In the genomic region with DNA sequence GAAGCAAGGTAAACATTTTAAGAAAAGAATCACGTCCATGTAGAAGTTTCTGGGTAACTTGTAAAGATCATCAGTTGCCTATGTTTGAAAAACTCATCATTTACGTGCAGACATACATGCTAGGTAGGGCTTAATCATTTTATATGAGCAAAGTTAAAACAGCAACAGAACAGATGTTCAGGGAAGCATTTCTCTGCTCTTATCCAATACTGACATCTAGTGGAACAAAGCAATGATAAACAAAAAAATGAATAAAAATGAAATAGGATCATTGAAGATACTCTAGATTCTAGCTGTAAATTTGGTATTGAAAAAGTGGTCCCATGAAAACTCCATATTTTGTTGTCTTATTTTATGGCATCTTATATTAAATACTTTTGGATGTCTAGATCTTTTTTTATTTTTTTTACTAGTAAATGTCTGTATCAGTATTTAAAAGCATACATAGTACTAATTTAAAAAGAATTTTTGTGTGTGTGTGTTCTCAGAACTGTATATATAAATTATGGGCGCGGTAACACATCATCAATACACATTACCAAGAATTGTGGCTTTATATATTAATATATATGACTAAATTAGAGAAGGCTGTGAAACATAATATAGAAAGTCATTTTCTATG, we compare ENCODE assay signal across 8 cellular contexts.
DNase-seq lines count a peak whose midpoint lies in the region; TF ChIP-seq lines count a peak whose summit lies in the region.

No MANE protein-coding gene starts in this region.

- H3K27me3 ChIP-seq in dorsolateral prefrontal cortex (no peaks in the 10 kb centered on the region), parathyroid adenoma (ENCODE audit: control insufficient read depth, insufficient read depth, low read length) (no peaks in the 10 kb centered on the region)

- TF ChIP-seq CTCF in dorsolateral prefrontal cortex (IDR thresholded peaks at IDR 0.05 in 54 of 56, conservative IDR thresholded peaks at IDR 0.05 in 2 of 56; ENCODE audit: low read depth in 1 of 56, partially characterized antibody in 56 of 56) (peak; percentile 19 to 88 (median 70)), parathyroid adenoma (IDR thresholded peaks at IDR 0.05) (peak; percentile 14)

- POLR2A ChIA-PET in HEK293T (lab: Yijun Ruan, JAX), result no interaction called here

- no peaks in the 10 kb centered on the region for H3K36me3 Mint-ChIP-seq in T-helper 2 cell treated with Interferon-gamma antibody and Interleukin-4, amounts not matched to agents 5 μg/mL and 100 μg/mL, for 36 hours (ENCODE audit: low read depth)

- H3K9me3 ChIP-seq in parathyroid adenoma (ENCODE audit: control insufficient read depth, low read length), result no peaks in the 10 kb centered on the region

- H3K27ac ChIP-seq in dorsolateral prefrontal cortex (no peak overlapping the region), parathyroid adenoma (no peak overlapping the region)

- no peak overlapping the region for H2AFZ ChIP-seq in parathyroid adenoma

- DNase-seq in COLO829 (ENCODE audit: low spot score) (peak; percentile 22), HEK293T (ENCODE audit: extremely low spot score) (peak; percentile 20), NCI-H748 (lab: John Stamatoyannopoulos, UW; ENCODE audit: unreplicated experiment) (peak; percentile 68), dorsolateral prefrontal cortex (no peak), NCI-H226 (no peak), posterior vena cava (ENCODE audit: low spot score) (no peak)
- DNase-seq in T-helper 2 cell treated with Interferon-gamma antibody and Interleukin-4, amounts not matched to agents 5 μg/mL and 100 μg/mL, for 36 hours (ENCODE audit: low spot score), result no peak

- no peak overlapping the region for H3K27ac Mint-ChIP-seq in T-helper 2 cell treated with Interferon-gamma antibody and Interleukin-4, amounts not matched to agents 5 μg/mL and 100 μg/mL, for 36 hours

- H3K36me3 ChIP-seq in parathyroid adenoma (ENCODE audit: control insufficient read depth, insufficient read depth, low read length), result no peaks in the 10 kb centered on the region

- no peaks in the 10 kb centered on the region for H3K27me3 Mint-ChIP-seq in T-helper 2 cell treated with Interferon-gamma antibody and Interleukin-4, amounts not matched to agents 5 μg/mL and 100 μg/mL, for 36 hours (ENCODE audit: low read depth)

- H3K4me3 ChIP-seq in dorsolateral prefrontal cortex, result no peak overlapping the region
- no peak overlapping the region for H3K4me3 ChIP-seq in parathyroid adenoma (ENCODE audit: low read depth, low read length)

- no peaks in the 10 kb centered on the region for H3K9me3 Mint-ChIP-seq in T-helper 2 cell treated with Interferon-gamma antibody and Interleukin-4, amounts not matched to agents 5 μg/mL and 100 μg/mL, for 36 hours

- H3K4me3 Mint-ChIP-seq in T-helper 2 cell treated with Interferon-gamma antibody and Interleukin-4, amounts not matched to agents 5 μg/mL and 100 μg/mL, for 36 hours, result no peak overlapping the region

- CTCF ChIA-PET in HEK293T (lab: Yijun Ruan, JAX), result interaction anchor here (0.6 to 1.6 kb wide), 2 partner anchors 333 to 698 kb away, joined by 3 read pairs; no protein-coding TSS in a partner anchor

- no peaks in the 10 kb centered on the region for H3K4me1 ChIP-seq in parathyroid adenoma

- intact Hi-C loops in dorsolateral prefrontal cortex (cut with DNase I) (loop anchor here in 1 of 2 donors (10.0 kb wide), 1 partner anchor 328 kb away; no protein-coding TSS in a partner anchor), posterior vena cava (cut with DNase I) (no loop called here)

- H3K4me1 Mint-ChIP-seq in T-helper 2 cell treated with Interferon-gamma antibody and Interleukin-4, amounts not matched to agents 5 μg/mL and 100 μg/mL, for 36 hours (ENCODE audit: low read depth), result no peaks in the 10 kb centered on the region

- no peak overlapping the region for H3K4me2 ChIP-seq in parathyroid adenoma (ENCODE audit: low read length)

- no peaks in the 10 kb centered on the region for H3K79me2 ChIP-seq in parathyroid adenoma

- no peak overlapping the region for H3K9ac ChIP-seq in parathyroid adenoma

TF ChIP-seq in HEK293T, 16 proteins besides CTCF, POLR2A, EP300 and RAD21:
- no peak for TF ChIP-seq TARDBP (IDR thresholded peaks at IDR 0.05)
- no peak for TF ChIP-seq FOXM1 (IDR thresholded peaks at IDR 0.05; ENCODE audit: borderline replicate concordance)
- TF ChIP-seq FOXA1 (IDR thresholded peaks at IDR 0.05), result no peak
- no peak for TF ChIP-seq SP1 (IDR thresholded peaks at IDR 0.05)
- no peak for TF ChIP-seq ZNF384 (IDR thresholded peaks at IDR 0.05)

Comparison
In these comparisons a context has a peak if more than half of its experiments do, and no peak if none do; other contexts are left out.
1. DNase-seq: peak in COLO829 (single experiment), HEK293T (single experiment) and NCI-H748 (single experiment); none in dorsolateral prefrontal cortex (0 of 10), NCI-H226 (single experiment), T-helper 2 cell treated with Interferon-gamma antibody and Interleukin-4, amounts not matched to agents 5 μg/mL and 100 μg/mL, for 36 hours (single experiment) and posterior vena cava (single experiment).